Comparison of ENCODE assay signal across 22 cellular contexts in genomic region chr12:3611853-3612703, GRCh38.
DNase-seq lines count a peak whose midpoint lies in the region; ATAC-seq and TF ChIP-seq lines count a peak whose summit lies in the region.
"Had no signal": no experiment of that assay in that cellular context is flagged by ENCODE, and none has a peak within 500 bp of the region (broad histone marks: within the 10 kb centered on the region; RNA-seq: fewer than 3 reads in every experiment).

No MANE protein-coding gene starts in this region.

- intact Hi-C loops in left cardiac atrium (cut with DNase I): no loop called here
- intact Hi-C loops in psoas muscle (cut with DNase I): no loop called here

- no peak overlapping the region for H3K4me3 Mint-ChIP-seq in endothelial cell (ENCODE audit: unreplicated experiment)
- H3K4me3 Mint-ChIP-seq: activated T-cell treated with anti-CD3 and anti-CD28 coated beads, Interleukin-2, amount 50 U/mL, for 4 hours; CD4-positive, alpha-beta T cell; IgD-negative memory B cell; T-cell had no signal

- H3K9me3 ChIP-seq in psoas muscle: no peaks in the 10 kb centered on the region
- H3K9me3 ChIP-seq: lower lobe of right lung had no signal

- peak; percentile 36 for DNase-seq in DMS 273 (lab: John Stamatoyannopoulos, UW; ENCODE audit: unreplicated experiment)
- DNase-seq in NCI-H2029 treated with DMSO at 0.1 percent for 48 hours (lab: John Stamatoyannopoulos, UW): peak; percentile 17
- DNase-seq in left cardiac atrium: no peak
- no peak for DNase-seq in psoas muscle
- no peak for DNase-seq in foreskin fibroblast
- DNase-seq in NCI-H146 (lab: John Stamatoyannopoulos, UW): no peak
- DNase-seq in endothelial cell (ENCODE audit: low spot score): no peak
- no peak for DNase-seq in iPS-NIHi7 (ENCODE audit: extremely low spot score)
- DNase-seq: activated CD8-positive, alpha-beta memory T cell treated with anti-CD3 and anti-CD28 coated beads for 24 hours; activated naive CD4-positive, alpha-beta T cell; activated T-cell treated with anti-CD3 and anti-CD28 coated beads, Interleukin-2, amount 50 U/mL, for 4 hours; CD4-positive, alpha-beta T cell; cortex of kidney; DMS79; HCEC 1CT; lower lobe of right lung; NCI-H1105 treated with DMSO at 0.1 percent for 48 hours; NCI-H748 treated with DMSO at 0.1 percent for 48 hours; PC-9; SIG-M5; T-cell had no signal

- 28 to 37% (median 33%) methylated on average over 8 of the region's 8 CpGs for WGBS in psoas muscle, 3 donors

- peaks cover 4% of the 10 kb centered on the region for H3K27me3 Mint-ChIP-seq in endothelial cell (ENCODE audit: unreplicated experiment)
- H3K27me3 Mint-ChIP-seq: CD4-positive, alpha-beta T cell; IgD-negative memory B cell; T-cell had no signal

- ATAC-seq in left cardiac atrium: peak; percentile 72 to 79
- ATAC-seq in psoas muscle: peak; percentile 79 to 95 (median 92)
- ATAC-seq: activated T-cell treated with anti-CD3 and anti-CD28 coated beads, Interleukin-2, amount 50 U/mL, for 4 hours; lower lobe of right lung; T-cell had no signal

- no peak overlapping the region for H3K27ac Mint-ChIP-seq in endothelial cell (ENCODE audit: unreplicated experiment)
- H3K27ac Mint-ChIP-seq: CD4-positive, alpha-beta T cell; IgD-negative memory B cell; T-cell had no signal

- peak overlapping the region; percentile 60 for H3K27ac ChIP-seq in psoas muscle
- H3K27ac ChIP-seq: lower lobe of right lung, PC-9 had no signal

- no peaks in the 10 kb centered on the region for H3K36me3 Mint-ChIP-seq in endothelial cell (ENCODE audit: low read depth, unreplicated experiment)

- H3K4me3 ChIP-seq in psoas muscle (no peak overlapping the region), foreskin fibroblast (ENCODE audit: low read depth in 1 of 2, low read length in 2 of 2) (no peak overlapping the region)
- H3K4me3 ChIP-seq: lower lobe of right lung, PC-9 had no signal

- no peaks in the 10 kb centered on the region for H3K36me3 ChIP-seq in psoas muscle (ENCODE audit: insufficient read depth in 1 of 2, low read depth in 1 of 2)
- H3K36me3 ChIP-seq: lower lobe of right lung had no signal

- no peaks in the 10 kb centered on the region for H3K27me3 ChIP-seq in psoas muscle (ENCODE audit: insufficient read depth in 3 of 3, low read length in 2 of 3)

- H3K4me1 ChIP-seq in psoas muscle: peaks cover 14% of the 10 kb centered on the region
- H3K4me1 ChIP-seq: lower lobe of right lung had no signal

- H3K9me3 Mint-ChIP-seq in endothelial cell (ENCODE audit: unreplicated experiment): no peaks in the 10 kb centered on the region

- peaks cover 13% of the 10 kb centered on the region for H3K4me1 Mint-ChIP-seq in endothelial cell (ENCODE audit: unreplicated experiment)

- TF ChIP-seq CTCF in psoas muscle (IDR thresholded peaks at IDR 0.05): no peak
- TF ChIP-seq CTCF in foreskin fibroblast (IDR thresholded peaks at IDR 0.05; ENCODE audit: low read depth, low read length): no peak
- no peak for TF ChIP-seq CTCF in endothelial cell (IDR thresholded peaks at IDR 0.05; ENCODE audit: unreplicated experiment)

Comparison
In these comparisons a context has a peak if more than half of its experiments do, and no peak if none do; other contexts are left out.
1. DNase-seq: peak in DMS 273 (single experiment) and NCI-H2029 treated with DMSO at 0.1 percent for 48 hours (single experiment); none in left cardiac atrium (single experiment), psoas muscle (0 of 2), foreskin fibroblast (0 of 2), NCI-H146 (single experiment), endothelial cell (single experiment) and iPS-NIHi7 (single experiment).